8 cellular contexts compared by ENCODE assay signal in genomic region chr12:98646165-98646764, GRCh38. TPM values are rescaled to one million over a fixed set of nuclear protein-coding genes. Genes with fewer than 3 reads are reported as not detected.
DNase-seq lines count a peak whose midpoint lies in the region; ATAC-seq and TF ChIP-seq lines count a peak whose summit lies in the region.

No MANE protein-coding gene starts in this region.

- no peaks in the 10 kb centered on the region for H3K9me2 ChIP-seq in DOHH2 (replicated peaks; ENCODE audit: control insufficient read depth, low read length)

- peaks cover 26% of the 10 kb centered on the region for H3K4me1 ChIP-seq in DOHH2 (ENCODE audit: control insufficient read depth, low read length)
- H3K4me1 ChIP-seq in urinary bladder (ENCODE audit: insufficient read depth), result no peaks in the 10 kb centered on the region

- H3K9me3 ChIP-seq in DOHH2 (ENCODE audit: control insufficient read depth, insufficient read depth, low read length), result no peaks in the 10 kb centered on the region

- H3K79me2 ChIP-seq in DOHH2 (ENCODE audit: control insufficient read depth, low read length), result peaks cover 66% of the 10 kb centered on the region

- 0 out of 2 replicates have a peak overlapping the region, but pooled peaks have one; percentile 8 for H3K27ac ChIP-seq in DOHH2 (ENCODE audit: low read depth, low read length)
- H3K27ac ChIP-seq in brain microvascular endothelial cell, result no peak overlapping the region
- H3K27ac ChIP-seq in urinary bladder (ENCODE audit: low read depth), result no peak overlapping the region

- DNase-seq in Kasumi-1 (lab: John Stamatoyannopoulos, UW) (peak; percentile 36 to 37), brain microvascular endothelial cell (no peak), medulla oblongata (ENCODE audit: extremely low spot score) (peak; percentile 41)
- DNase-seq in activated CD4-positive, CD25-positive, alpha-beta regulatory T cell treated with anti-CD3 and anti-CD28 coated beads, Interleukin-2, amount 50 U/mL, for 72 hours, result no peak

- H3K27me3 ChIP-seq in DOHH2 (ENCODE audit: control insufficient read depth, low read length), result no peaks in the 10 kb centered on the region
- H3K27me3 ChIP-seq in brain microvascular endothelial cell (replicated peaks), result no peaks in the 10 kb centered on the region

- TF ChIP-seq CTCF in DOHH2 (IDR thresholded peaks at IDR 0.05; ENCODE audit: low read depth, low read length, poor library complexity, severe bottlenecking), result peak; percentile 30
- TF ChIP-seq CTCF in brain microvascular endothelial cell (IDR thresholded peaks at IDR 0.05; ENCODE audit: low read depth, low read length, missing control alignments), result peak; percentile 34

- ATAC-seq in HG02610 (IDR thresholded peaks at IDR 0.05; ENCODE audit: unreplicated experiment) (no peak), GM21367 (IDR thresholded peaks at IDR 0.05; ENCODE audit: unreplicated experiment) (no peak)

- H3K4me3 ChIP-seq in DOHH2 (ENCODE audit: low read length), result peak overlapping the region; percentile 88
- peak overlapping the region; percentile 87 for H3K4me3 ChIP-seq in brain microvascular endothelial cell (ENCODE audit: low read depth, low read length)
- H3K4me3 ChIP-seq in urinary bladder (ENCODE audit: low read depth, low read length), result peak overlapping the region; percentile 97

- H3K36me3 ChIP-seq in DOHH2 (ENCODE audit: control insufficient read depth, low read length), result peaks cover 43% of the 10 kb centered on the region
- H3K36me3 ChIP-seq in brain microvascular endothelial cell (replicated peaks), result peaks cover 10% of the 10 kb centered on the region
- peaks cover 3% of the 10 kb centered on the region for H3K36me3 ChIP-seq in urinary bladder (ENCODE audit: insufficient read depth)

- 8% methylated on average over 7 of the region's 7 CpGs for WGBS in urinary bladder

- 0 out of 2 replicates have a peak, but pooled peaks cover 3% of the 10 kb centered on the region for H4K20me1 ChIP-seq in DOHH2 (ENCODE audit: control insufficient read depth, insufficient read depth, low read depth, low read length)

- in situ Hi-C loops in brain microvascular endothelial cell (cut with HindIII; ENCODE audit: low pct_ligation_motif_present, low sequenced_read_pairs), result no loop called here

- peaks cover 4% of the 10 kb centered on the region; the same call in 1 of the 2 replicates for H3F3A ChIP-seq in DOHH2 (ENCODE audit: control insufficient read depth, insufficient read depth)

- peak overlapping the region; percentile 77 for H3K4me2 ChIP-seq in DOHH2 (ENCODE audit: low read length)

RNA-seq across cellular contexts. Expression of gene APAF1, which starts 1.2 kb away (rescaled TPM):
- 52.9 TPM for total RNA-seq in urinary bladder
- 5.5 TPM for polyA plus RNA-seq in urinary bladder

RNA-seq across cellular contexts. Expression of gene IKBIP, which starts 1.7 kb away (rescaled TPM):
- total RNA-seq in urinary bladder, result 58.5 TPM
- 13.1 TPM for polyA plus RNA-seq in urinary bladder

RNA-seq across cellular contexts. Expression of gene SLC25A3, which starts 52.8 kb away (rescaled TPM):
- 360 TPM for total RNA-seq in urinary bladder
- 489 TPM for polyA plus RNA-seq in urinary bladder

Comparison
In these comparisons a context has a peak if more than half of its experiments do, and no peak if none do; other contexts are left out.
1. DNase-seq: peak in Kasumi-1 (2 of 2) and medulla oblongata (single experiment); none in brain microvascular endothelial cell (single experiment) and activated CD4-positive, CD25-positive, alpha-beta regulatory T cell treated with anti-CD3 and anti-CD28 coated beads, Interleukin-2, amount 50 U/mL, for 72 hours (single experiment).
2. Peak in every context shown above with its lines, with median percentiles within 50 percentile points of each other: H3K4me3 ChIP-seq.